8 cellular contexts compared by ENCODE assay signal in the genomic region with DNA sequence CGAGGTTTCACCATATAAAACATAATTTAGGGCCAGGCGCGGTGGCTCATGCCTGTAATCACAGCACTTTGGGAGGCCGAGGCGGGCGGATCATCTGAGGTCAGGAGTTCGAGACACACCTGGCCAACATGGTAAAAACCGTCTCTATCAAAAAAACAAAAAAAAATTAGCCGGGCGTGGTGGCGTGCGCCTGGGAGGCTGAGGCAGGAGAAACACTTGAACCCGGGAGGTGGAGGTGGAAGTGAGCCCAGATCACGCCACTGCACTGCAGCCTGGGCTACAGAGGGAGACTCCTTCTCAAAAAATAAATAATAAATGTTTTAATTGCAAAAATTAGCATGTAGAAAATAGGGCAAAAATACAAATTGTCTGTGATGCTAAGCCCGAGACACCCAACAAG. TPM values are rescaled to one million over a fixed set of nuclear protein-coding genes. Genes with fewer than 3 reads are reported as not detected.
A peak's percentile ranks its signal among the peaks of the same experiment; 100 is the strongest.
DNase-seq lines count a peak whose midpoint lies in the region; ATAC-seq, FAIRE-seq and TF ChIP-seq lines count a peak whose summit lies in the region.

No MANE protein-coding gene starts in this region.

- H3K27me3 ChIP-seq in PC-9 (ENCODE audit: insufficient read depth, low read depth) (no peaks in the 10 kb centered on the region), pancreas (no peaks in the 10 kb centered on the region)

- ATAC-seq in pancreas = no peak
- ATAC-seq in esophagus mucosa = no peak
- ATAC-seq in HG02623 (IDR thresholded peaks at IDR 0.05; ENCODE audit: unreplicated experiment) = no peak

- peak overlapping the region; percentile 92 for H3K4me3 Mint-ChIP-seq in endothelial cell (ENCODE audit: unreplicated experiment)

- no peaks in the 10 kb centered on the region for H3K36me3 ChIP-seq in ES-I3 (ENCODE audit: insufficient read depth, low read length)
- H3K36me3 ChIP-seq in PC-9 (ENCODE audit: low read depth) = no peaks in the 10 kb centered on the region
- no peaks in the 10 kb centered on the region for H3K36me3 ChIP-seq in pancreas

- DNase-seq in PC-9 = no peak
- DNase-seq in endothelial cell (ENCODE audit: low spot score) = no peak
- no peak for DNase-seq in pancreas
- DNase-seq in KBM-7 = no peak
- DNase-seq in NCI-H1105 (lab: John Stamatoyannopoulos, UW) = no peak

- in situ Hi-C loops in KBM-7 (cut with MboI; ENCODE audit: low pct_unique_long_range_greater_than_20kb, low sequenced_read_pairs) = no loop called here

- H3K4me3 ChIP-seq in PC-9 = peak overlapping the region; percentile 81
- peak overlapping the region; percentile 48 to 94 (median 72) for H3K4me3 ChIP-seq in pancreas

- H3K27ac Mint-ChIP-seq in endothelial cell (ENCODE audit: unreplicated experiment) = no peak overlapping the region

- no peaks in the 10 kb centered on the region for H4K20me1 ChIP-seq in PC-9 (ENCODE audit: insufficient read depth)

- peak overlapping the region; percentile 93 for H3K4me2 ChIP-seq in PC-9

- peaks cover 47% of the 10 kb centered on the region for H3K79me2 ChIP-seq in PC-9 (ENCODE audit: low read depth)

- H3K4me1 ChIP-seq in ES-I3 (ENCODE audit: insufficient read depth, low read length) (no peaks in the 10 kb centered on the region), PC-9 (replicated peaks; ENCODE audit: insufficient read depth) (peaks cover 18% of the 10 kb centered on the region; the same call in 1 of the 2 replicates), pancreas (peaks cover 0 to 5% (median 5%) of the 10 kb centered on the region in 3 donors)

- no peaks in the 10 kb centered on the region for H3K9me2 ChIP-seq in PC-9 (ENCODE audit: insufficient read depth)

- H3K9me3 ChIP-seq in ES-I3 (ENCODE audit: control insufficient read depth, insufficient read depth, low read length) (no peaks in the 10 kb centered on the region), PC-9 (ENCODE audit: insufficient read depth, low read depth) (peaks cover 7% of the 10 kb centered on the region; the same call in 1 of the 2 replicates), pancreas (no peaks in the 10 kb centered on the region)

- H3K27ac ChIP-seq in PC-9 (peak overlapping the region; percentile 52), pancreas (peak overlapping the region; percentile 44 to 71 (median 64))

- no peaks in the 10 kb centered on the region for H3K9me3 Mint-ChIP-seq in endothelial cell (ENCODE audit: unreplicated experiment)

- 56 to 63% methylated on average over 15 of the region's 15 CpGs for WGBS in pancreas, 2 donors

- peaks cover 2% of the 10 kb centered on the region for H3K27me3 Mint-ChIP-seq in endothelial cell (ENCODE audit: unreplicated experiment)

- CTCF ChIA-PET in PC-9 (lab: Charles Lee) = no interaction called here

- H2AFZ ChIP-seq in PC-9 = peak overlapping the region; percentile 96

- TF ChIP-seq CTCF in PC-9 (conservative IDR thresholded peaks at IDR 0.05) = no peak
- no peak for TF ChIP-seq CTCF in endothelial cell (IDR thresholded peaks at IDR 0.05; ENCODE audit: unreplicated experiment)
- no peak for TF ChIP-seq CTCF in pancreas (IDR thresholded peaks at IDR 0.05)

- FAIRE-seq in pancreas (lab: Jason Lieb, UNC) = no peak

- no TSS peak for BruUV-seq in PC-9 (replicated peaks; lab: Mats Ljungman, UMichigan)

- H3K36me3 Mint-ChIP-seq in endothelial cell (ENCODE audit: low read depth, unreplicated experiment) = peaks cover 5% of the 10 kb centered on the region

- intact Hi-C loops in PC-9 (cut with micrococcal nuclease; ENCODE audit: unreplicated experiment) = no loop called here
- intact Hi-C loops in pancreas (cut with DNase I) = no loop called here

- peaks cover 5% of the 10 kb centered on the region for H3K4me1 Mint-ChIP-seq in endothelial cell (ENCODE audit: unreplicated experiment)

- H3K9ac ChIP-seq in ES-I3 (ENCODE audit: low read depth, low read length) = peak overlapping the region; percentile 75

- POLR2A ChIA-PET in PC-9 (lab: Charles Lee; ENCODE audit: unreplicated experiment) = no interaction called here

- peaks cover 33% of the 10 kb centered on the region for H3F3A ChIP-seq in PC-9 (ENCODE audit: insufficient read depth, low read depth)

RNA-seq across cellular contexts. Expression of gene SFI1, which starts 1.0 kb away (rescaled TPM):
- total RNA-seq in PC-9 (2021) (57.9 and 58.7 TPM in 2 replicates), endothelial cell (ENCODE audit: unreplicated experiment) (24.8 TPM), pancreas (10 to 100 TPM; 10.8 to 26.0 (median 13.7) TPM), esophagus mucosa (12.5 TPM)
- 10 to 100 TPM; 58.9 to 60.3 TPM for polyA plus RNA-seq in pancreas

RNA-seq across cellular contexts. Expression of gene EIF4ENIF1, which starts 5.7 kb away (rescaled TPM):
- total RNA-seq in PC-9 (2021) (15.3 and 21.8 TPM in 2 replicates), endothelial cell (ENCODE audit: unreplicated experiment) (35.7 TPM), pancreas (10 to 100 TPM in 4 of 6 donors, 1 to 10 TPM in 2; 8.8 to 15.3 (median 10.7) TPM), esophagus mucosa (19.0 TPM)
- 1 to 10 TPM; 6.9 to 9.5 TPM for polyA plus RNA-seq in pancreas
